ENCODE assay signal across 8 cellular contexts in the genomic region with DNA sequence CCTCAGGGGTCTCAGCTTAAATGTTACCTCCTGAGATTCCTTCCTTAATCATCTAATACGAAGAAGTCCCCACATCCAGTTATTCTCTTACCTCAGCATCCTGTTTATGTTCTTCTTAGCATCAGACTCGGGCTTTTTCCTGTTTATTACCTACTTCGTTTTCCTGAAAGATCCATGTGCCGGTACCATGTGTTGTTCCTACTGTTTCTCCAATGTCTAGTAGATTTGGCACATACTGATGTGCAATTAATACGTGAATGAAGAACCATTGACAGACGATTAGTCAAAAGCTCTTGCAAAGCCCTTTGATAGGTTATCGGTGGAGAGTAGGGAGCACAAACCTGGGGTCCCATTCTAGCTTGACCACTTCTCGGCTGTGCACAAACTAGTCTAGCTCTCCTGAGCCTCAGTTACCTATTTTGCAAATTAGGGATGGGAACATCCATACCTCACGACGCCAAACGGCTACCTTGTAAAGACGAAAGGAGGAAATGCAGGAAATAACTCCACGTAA. TPM values are rescaled to one million over a fixed set of nuclear protein-coding genes. Genes with fewer than 3 reads are reported as not detected.
A peak's percentile ranks its signal among the peaks of the same experiment; 100 is the strongest.
DNase-seq lines count a peak whose midpoint lies in the region; ATAC-seq and TF ChIP-seq lines count a peak whose summit lies in the region.

No MANE protein-coding gene starts in this region.

- peak overlapping the region; percentile 96 for H3K27ac ChIP-seq in SJSA1
- peak overlapping the region; percentile 93 to 97 (median 96) for H3K27ac ChIP-seq in esophagus muscularis mucosa (replicated peaks in 1 of 4)

- intact Hi-C loops in esophagus muscularis mucosa (cut with DNase I) (no loop called here), left colon (cut with DNase I, micrococcal nuclease) (no loop called here)

- no peak for TF ChIP-seq POLR2A in esophagus muscularis mucosa (IDR thresholded peaks at IDR 0.05; ENCODE audit: low read depth)

- H3K9me3 ChIP-seq in SJSA1 (replicated peaks): no peaks in the 10 kb centered on the region
- no peaks in the 10 kb centered on the region for H3K9me3 ChIP-seq in esophagus muscularis mucosa

- no peak for TF ChIP-seq CTCF in HFFc6 (IDR thresholded peaks at IDR 0.05)
- TF ChIP-seq CTCF in esophagus muscularis mucosa (IDR thresholded peaks at IDR 0.05): no peak
- TF ChIP-seq CTCF in progenitor cell of endocrine pancreas (IDR thresholded peaks at IDR 0.05; ENCODE audit: unreplicated experiment): no peak

- H3K4me3 ChIP-seq in SJSA1: peak overlapping the region; percentile 96
- peak overlapping the region; percentile 95 to 100 (median 97) for H3K4me3 ChIP-seq in esophagus muscularis mucosa

- peak overlapping the region; percentile 94 for H3K27ac Mint-ChIP-seq in HFFc6
- peak overlapping the region; percentile 99 for H3K27ac Mint-ChIP-seq in progenitor cell of endocrine pancreas

- peaks cover 15% of the 10 kb centered on the region for H3K4me1 ChIP-seq in SJSA1 (replicated peaks)
- H3K4me1 ChIP-seq in esophagus muscularis mucosa: peaks cover 30 to 54% (median 52%) of the 10 kb centered on the region in 4 donors

- H3K9me3 Mint-ChIP-seq in HFFc6: no peaks in the 10 kb centered on the region
- no peaks in the 10 kb centered on the region for H3K9me3 Mint-ChIP-seq in progenitor cell of endocrine pancreas (ENCODE audit: low read depth)

- peaks cover 42% of the 10 kb centered on the region for H3K36me3 Mint-ChIP-seq in HFFc6 (ENCODE audit: low read depth)
- H3K36me3 Mint-ChIP-seq in progenitor cell of endocrine pancreas (ENCODE audit: insufficient read depth): peaks cover 7% of the 10 kb centered on the region

- H3K4me1 Mint-ChIP-seq in HFFc6 (ENCODE audit: low read depth): peaks cover 42% of the 10 kb centered on the region
- peaks cover 35% of the 10 kb centered on the region for H3K4me1 Mint-ChIP-seq in progenitor cell of endocrine pancreas (ENCODE audit: low read depth)

- peak; percentile 73 for DNase-seq in DMS53 (lab: John Stamatoyannopoulos, UW)
- DNase-seq in HFFc6: no peak
- no peak for DNase-seq in SJSA1 (ENCODE audit: low read depth in 1 of 2, low spot score in 2 of 2)
- no peak for DNase-seq in esophagus muscularis mucosa (ENCODE audit: extremely low spot score)
- no peak for DNase-seq in progenitor cell of endocrine pancreas (ENCODE audit: low spot score, unreplicated experiment)
- no peak for DNase-seq in left colon
- no peak for DNase-seq in middle frontal gyrus (ENCODE audit: extremely low spot score, low spot score)

- H3K4me3 Mint-ChIP-seq in HFFc6 (peak overlapping the region; percentile 97), progenitor cell of endocrine pancreas (ENCODE audit: low read depth) (peak overlapping the region; percentile 97)

- ATAC-seq in left colon (no peak), HG02981 (IDR thresholded peaks at IDR 0.05; ENCODE audit: unreplicated experiment) (no peak)

- H3K27me3 ChIP-seq in SJSA1 (replicated peaks) (no peaks in the 10 kb centered on the region), esophagus muscularis mucosa (no peaks in the 10 kb centered on the region)

- H3K27me3 Mint-ChIP-seq in HFFc6 (ENCODE audit: insufficient read depth) (peaks cover 4% of the 10 kb centered on the region), progenitor cell of endocrine pancreas (no peaks in the 10 kb centered on the region)

- no peak for TF ChIP-seq EP300 in esophagus muscularis mucosa (IDR thresholded peaks at IDR 0.05)

- H3K36me3 ChIP-seq in SJSA1 (peaks cover 38% of the 10 kb centered on the region), esophagus muscularis mucosa (peaks cover 0 to 24% (median 13%) of the 10 kb centered on the region in 4 donors)

- WGBS in esophagus muscularis mucosa: under 1% methylated on average over 9 of the region's 13 CpGs

RNA-seq across cellular contexts. Expression of gene MAPKAPK5, which starts 0.7 kb away (rescaled TPM):
- total RNA-seq in HFFc6 (2021; fragmentation: NEBNext Ultra II Directional; extraction: Animal tissue kit (Norgen Biotek cat#: 25700)): 10 to 100 TPM; 31.2 to 36.7 (median 34.1) TPM
- total RNA-seq in SJSA1 (2014; rRNA removed; shearing (Covaris generic)): 60.8 and 66.4 TPM in 2 replicates
- total RNA-seq in esophagus muscularis mucosa: 10 to 100 TPM; 30.3 to 43.7 (median 34.1) TPM
- total RNA-seq in progenitor cell of endocrine pancreas: 71.5 and 78.7 TPM in 2 replicates
- total RNA-seq in left colon: 10 to 100 TPM; 76.1 to 86.4 TPM
